In the genomic region with DNA sequence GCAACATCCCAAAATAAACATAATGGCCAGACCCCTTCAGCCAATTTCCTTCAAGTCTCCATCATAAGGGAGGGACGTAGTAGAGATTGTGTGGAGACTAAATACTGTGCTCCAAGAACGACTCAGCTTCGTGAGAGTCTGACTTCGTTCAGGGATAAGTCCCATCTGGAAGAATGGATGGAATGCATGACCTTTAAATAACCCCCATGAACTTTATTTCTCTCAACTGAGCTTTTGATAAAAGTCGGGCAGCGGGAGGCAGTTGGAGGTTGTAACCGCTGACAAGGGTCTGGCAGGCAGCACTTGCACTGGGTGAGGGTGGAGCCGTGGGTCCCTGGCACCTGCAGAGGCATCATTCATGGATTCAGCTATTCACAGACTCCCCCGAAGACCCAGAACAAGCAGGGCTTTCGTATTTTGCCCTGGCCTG, we compare ENCODE assay signal across 10 cellular contexts.
DNase-seq lines count a peak whose midpoint lies in the region; ATAC-seq, FAIRE-seq and TF ChIP-seq lines count a peak whose summit lies in the region.
"Had no signal": no experiment of that assay in that cellular context is flagged by ENCODE, and none has a peak within 500 bp of the region (broad histone marks: within the 10 kb centered on the region; RNA-seq: fewer than 3 reads in every experiment).

No MANE protein-coding gene starts in this region.

- in situ Hi-C loops in HepG2 (cut with HindIII; ENCODE audit: extremely low pct_ligation_motif_present, low pct_unique_long_range_greater_than_20kb) = no loop called here

- H3K27me3 ChIP-seq in HepG2 (ENCODE audit: control insufficient read depth in 1 of 2, insufficient read depth in 2 of 2, low read length in 2 of 2) (no peaks in the 10 kb centered on the region), right lobe of liver (no peaks in the 10 kb centered on the region), endothelial cell of umbilical vein (ENCODE audit: control insufficient read depth in 2 of 2, insufficient read depth in 2 of 2, low read length in 2 of 2) (no peaks in the 10 kb centered on the region), mucosa of rectum (ENCODE audit: control insufficient read depth in 2 of 2, insufficient read depth in 2 of 2, low read length in 2 of 2) (no peaks in the 10 kb centered on the region)

- BruUV-seq in HepG2 (replicated peaks; lab: Mats Ljungman, UMichigan) (no TSS peak), endothelial cell of umbilical vein (replicated peaks; lab: Mats Ljungman, UMichigan) (no TSS peak)

- CTCF ChIA-PET in HepG2 (lab: Yijun Ruan, JAX; ENCODE audit: low intra/inter-chr PET ratio, low total read pairs) (no interaction called here), endothelial cell of umbilical vein (lab: Charles Lee) (interaction anchor here (0.7 to 1.4 kb wide), 3 partner anchors 8 to 16 kb away, joined by 3 to 8 read pairs (median 7); no protein-coding TSS in a partner anchor)

- no peak for ATAC-seq in HepG2
- no peak for ATAC-seq in right lobe of liver

- H4K20me1 ChIP-seq in HepG2 (ENCODE audit: insufficient read depth, low read length) = no peaks in the 10 kb centered on the region
- H4K20me1 ChIP-seq in endothelial cell of umbilical vein (replicated peaks; ENCODE audit: control insufficient read depth, extremely low read depth, insufficient read depth, low read length) = no peaks in the 10 kb centered on the region

- H3K79me2 ChIP-seq in HepG2 (ENCODE audit: insufficient read depth, low read length) = no peaks in the 10 kb centered on the region
- no peaks in the 10 kb centered on the region for H3K79me2 ChIP-seq in endothelial cell of umbilical vein (ENCODE audit: control insufficient read depth, insufficient read depth, low read length)

- FAIRE-seq in HepG2 (lab: Jason Lieb, UNC) (peak; percentile 37), endothelial cell of umbilical vein (lab: Jason Lieb, UNC) (no peak)
- FAIRE-seq: GM12891 had no signal

- dilution Hi-C loops in endothelial cell of umbilical vein (cut with MboI; ENCODE audit: extremely low pct_ligation_motif_present, low sequenced_read_pairs) = no loop called here

- no peak for TF ChIP-seq EP300 in HepG2 (IDR thresholded peaks at IDR 0.05; ENCODE audit: low read depth in 2 of 2, low read length in 2 of 2)
- no peak for TF ChIP-seq EP300 in HepG2 (CRISPR knock-in tag; IDR thresholded peaks at IDR 0.05; ENCODE audit: borderline replicate concordance)

- H2AFZ ChIP-seq in HepG2 (ENCODE audit: low read length) (no peak overlapping the region), endothelial cell of umbilical vein (ENCODE audit: low read depth, low read length) (peak overlapping the region; percentile 23)

- H3K9me3 ChIP-seq in HepG2 (ENCODE audit: low read length) (no peaks in the 10 kb centered on the region), right lobe of liver (no peaks in the 10 kb centered on the region), endothelial cell of umbilical vein (replicated peaks; ENCODE audit: control insufficient read depth, insufficient read depth, low read length) (no peaks in the 10 kb centered on the region), mucosa of rectum (ENCODE audit: control insufficient read depth in 2 of 2, low read length in 2 of 2) (no peaks in the 10 kb centered on the region)

- TF ChIP-seq POLR2A in HepG2 (IDR thresholded peaks at IDR 0.05; ENCODE audit: insufficient read depth in 1 of 2, low read depth in 2 of 2, low read length in 2 of 2) = no peak
- TF ChIP-seq POLR2A in right lobe of liver (IDR thresholded peaks at IDR 0.05) = no peak
- no peak for TF ChIP-seq POLR2A in endothelial cell of umbilical vein (IDR thresholded peaks at IDR 0.05; ENCODE audit: low read depth, low read length)

- no peak overlapping the region for H3K27ac ChIP-seq in HepG2 (ENCODE audit: extremely low read length, insufficient read depth, low read length)
- no peak overlapping the region for H3K27ac ChIP-seq in right lobe of liver
- H3K27ac ChIP-seq in endothelial cell of umbilical vein (ENCODE audit: insufficient read depth, low read depth, low read length) = no peak overlapping the region
- peak overlapping the region; percentile 58 to 60 for H3K27ac ChIP-seq in mucosa of rectum (ENCODE audit: low read depth in 2 of 2, low read length in 2 of 2)

- no peaks in the 10 kb centered on the region for H3K36me3 ChIP-seq in HepG2 (replicated peaks in 1 of 2; ENCODE audit: control insufficient read depth in 1 of 2, insufficient read depth in 2 of 2, low read length in 2 of 2)
- H3K36me3 ChIP-seq in right lobe of liver = no peaks in the 10 kb centered on the region
- no peaks in the 10 kb centered on the region for H3K36me3 ChIP-seq in endothelial cell of umbilical vein (ENCODE audit: control insufficient read depth in 2 of 2, extremely low read depth in 1 of 2, insufficient read depth in 2 of 2, low read length in 2 of 2)
- no peaks in the 10 kb centered on the region for H3K36me3 ChIP-seq in mucosa of rectum (ENCODE audit: control insufficient read depth in 2 of 2, insufficient read depth in 2 of 2, low read length in 2 of 2)

- H3K9ac ChIP-seq in HepG2 (ENCODE audit: insufficient read depth, low read depth, low read length) = no peak overlapping the region
- no peak overlapping the region for H3K9ac ChIP-seq in endothelial cell of umbilical vein (replicated peaks; ENCODE audit: extremely low read depth, insufficient read depth, low read length)
- H3K9ac ChIP-seq in mucosa of rectum (ENCODE audit: low read depth in 1 of 2, low read length in 2 of 2) = no peak overlapping the region

- TF ChIP-seq RAD21 in HepG2 (CRISPR knock-in tag; IDR thresholded peaks at IDR 0.05) = no peak

- 27% methylated on average over 10 of the region's 10 CpGs for WGBS in HepG2 (ENCODE audit: low lambda C conversion rate)
- 49% methylated on average over 7 of the region's 10 CpGs for WGBS in right lobe of liver (ENCODE audit: insufficient coverage, low coverage, low lambda C conversion rate, missing lambda C conversion rate)

- POLR2A ChIA-PET in HepG2 (lab: Yijun Ruan, JAX) (interaction anchor here (1.1 kb wide), 1 partner anchor 116 kb away, joined by 4 read pairs; the partner anchor contains the start of gene ZFP36L2), endothelial cell of umbilical vein (lab: Charles Lee) (interaction anchor here (0.7 to 1.3 kb wide), 2 partner anchors 40 to 116 kb away, joined by 4 to 5 read pairs; partner anchors contain the start of gene ZFP36L2)

- no peaks in the 10 kb centered on the region for H3K9me1 ChIP-seq in endothelial cell of umbilical vein (replicated peaks; ENCODE audit: control insufficient read depth, extremely low read depth, insufficient read depth, low read length)

- intact Hi-C loops in HepG2 (cut with micrococcal nuclease; ENCODE audit: unreplicated experiment) (loop anchor here (5.0 kb wide), 1 partner anchor 133 kb away; no protein-coding TSS in a partner anchor), right lobe of liver (cut with DNase I) (no loop called here), endothelial cell of umbilical vein (cut with micrococcal nuclease) (loop anchor here (5.0 kb wide), 1 partner anchor 133 kb away; no protein-coding TSS in a partner anchor)

- H3K4me2 ChIP-seq in HepG2 (ENCODE audit: low read depth, low read length) = peak overlapping the region; percentile 33
- no peak overlapping the region for H3K4me2 ChIP-seq in endothelial cell of umbilical vein (ENCODE audit: insufficient read depth, low read length)

- H3K4me3 ChIP-seq in HepG2 (replicated peaks in 1 of 3; ENCODE audit: insufficient read depth in 1 of 3, low read depth in 2 of 3, low read length in 3 of 3) (no peak overlapping the region), right lobe of liver (no peak overlapping the region), endothelial cell of umbilical vein (replicated peaks in 1 of 3; ENCODE audit: insufficient read depth in 1 of 3, low read depth in 1 of 3, low read length in 3 of 3) (no peak overlapping the region), mucosa of rectum (ENCODE audit: low read length in 2 of 2) (no peak overlapping the region)

- H3K4me1 ChIP-seq in HepG2 (ENCODE audit: insufficient read depth, low read length) (peaks cover 74% of the 10 kb centered on the region), right lobe of liver (no peaks in the 10 kb centered on the region), endothelial cell of umbilical vein (ENCODE audit: control insufficient read depth, extremely low read depth, insufficient read depth, low read length) (peaks cover 25% of the 10 kb centered on the region), mucosa of rectum (ENCODE audit: control insufficient read depth in 2 of 2, insufficient read depth in 2 of 2, low read length in 2 of 2) (peaks cover 24 to 25% of the 10 kb centered on the region in 2 donors)

- TF ChIP-seq CTCF in HepG2 (CRISPR knock-in tag; IDR thresholded peaks at IDR 0.05) (no peak), right lobe of liver (IDR thresholded peaks at IDR 0.05) (no peak), endothelial cell of umbilical vein (IDR thresholded peaks at IDR 0.05; ENCODE audit: extremely low read depth in 1 of 2, insufficient read depth in 1 of 2, low read depth in 1 of 2, low read length in 2 of 2) (no peak)

- DNase-seq in HepG2 (ENCODE audit: low spot score) (peak; percentile 50), right lobe of liver (no peak), endothelial cell of umbilical vein (ENCODE audit: low read depth, low spot score) (no peak), NCI-H2227 treated with DMSO at 0.1 percent for 48 hours (lab: John Stamatoyannopoulos, UW) (no peak), NCI-H2107 (lab: John Stamatoyannopoulos, UW) (no peak), amygdala (lab: John Stamatoyannopoulos, UW) (no peak), UCSD-AML1 (lab: John Stamatoyannopoulos, UW; ENCODE audit: unreplicated experiment) (no peak)
- DNase-seq: NCI-H1048 had no signal

TF ChIP-seq in HepG2, 621 proteins besides CTCF, POLR2A, EP300 and RAD21 (continues in another document):
- no peak for TF ChIP-seq ARNT2 (CRISPR knock-in tag; IDR thresholded peaks at IDR 0.05; ENCODE audit: low read depth)
- peak; percentile 71 for TF ChIP-seq RARA (CRISPR knock-in tag; IDR thresholded peaks at IDR 0.05)
- no peak for TF ChIP-seq ZNF660 (CRISPR knock-in tag; IDR thresholded peaks at IDR 0.05; ENCODE audit: borderline replicate concordance, low read depth)
- TF ChIP-seq HOXA7 (CRISPR knock-in tag; IDR thresholded peaks at IDR 0.05) = no peak
- TF ChIP-seq NR2F6 (IDR thresholded peaks at IDR 0.05) = no peak
- TF ChIP-seq NR2F6 (CRISPR knock-in tag; IDR thresholded peaks at IDR 0.05) = 0 out of 2 replicates have a peak, but pooled peaks have one; percentile 21

TF ChIP-seq in endothelial cell of umbilical vein, 7 proteins besides CTCF, POLR2A, EP300 and RAD21 (continues in another document):
- TF ChIP-seq MYC (IDR thresholded peaks at IDR 0.05; ENCODE audit: low read depth, low read length) (no peak), EZH2 (IDR thresholded peaks at IDR 0.05; ENCODE audit: borderline replicate concordance, low read depth, low read length, severe bottlenecking) (no peak), JUN (IDR thresholded peaks at IDR 0.05; ENCODE audit: borderline replicate concordance, insufficient read depth, insufficient read length, low read depth) (no peak), POLR2AphosphoS5 (IDR thresholded peaks at IDR 0.05; ENCODE audit: insufficient read depth, low read depth, low read length) (no peak)
- TF ChIP-seq, protein P1, sequence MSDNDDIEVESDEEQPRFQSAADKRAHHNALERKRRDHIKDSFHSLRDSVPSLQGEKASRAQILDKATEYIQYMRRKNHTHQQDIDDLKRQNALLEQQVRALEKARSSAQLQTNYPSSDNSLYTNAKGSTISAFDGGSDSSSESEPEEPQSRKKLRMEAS (IDR thresholded peaks at IDR 0.05; ENCODE audit: insufficient read depth, insufficient read length) = no peak

Comparison
In these comparisons a context has a peak if more than half of its experiments do, and no peak if none do; other contexts are left out.
1. intact Hi-C loops: an anchor here in HepG2 (5.0 kb wide) and endothelial cell of umbilical vein (5.0 kb wide); none called in right lobe of liver.
2. H3K27ac ChIP-seq: peak in mucosa of rectum (2 of 2); none in HepG2 (single experiment), right lobe of liver (0 of 3) and endothelial cell of umbilical vein (single experiment).